In genomic region chr1:110235839-110236682, GRCh38 we compare ENCODE assay signal across 8 cellular contexts. TPM values are rescaled to one million over a fixed set of nuclear protein-coding genes. Genes with fewer than 3 reads are reported as not detected.
DNase-seq lines count a peak whose midpoint lies in the region; ATAC-seq and TF ChIP-seq lines count a peak whose summit lies in the region.

No MANE protein-coding gene starts in this region.

- 70 to 75% (median 72%) methylated on average over 11 of the region's 11 CpGs for WGBS in psoas muscle, 3 donors

- H3K27me3 ChIP-seq in psoas muscle (ENCODE audit: insufficient read depth in 3 of 3, low read length in 2 of 3), result no peaks in the 10 kb centered on the region

- H3K4me3 ChIP-seq in epithelial cell of proximal tubule (ENCODE audit: low read depth, low read length) (no peak overlapping the region), psoas muscle (no peak overlapping the region)

- DNase-seq in Right ventricle myocardium superior (no peak), Right ventricle myocardium inferior (ENCODE audit: missing footprints) (no peak), RPMI7951 (ENCODE audit: low read depth) (peak; percentile 87), epithelial cell of proximal tubule (ENCODE audit: low read depth) (peak; percentile 53), psoas muscle (no peak), mesenteric fat pad (ENCODE audit: low spot score) (no peak)
- peak; percentile 22 to 50 (median 40) for DNase-seq in stimulated activated CD4-positive, alpha-beta T cell treated with anti-CD3 and anti-CD28 coated beads, TNF-alpha, amount 100 ng/mL, for 24 hours (ENCODE audit: low read depth in 3 of 3)

- TF ChIP-seq CTCF in epithelial cell of proximal tubule (conservative IDR thresholded peaks at IDR 0.05; ENCODE audit: low read depth, low read length) (no peak), psoas muscle (IDR thresholded peaks at IDR 0.05) (no peak)

- H3K4me1 ChIP-seq in psoas muscle, result no peaks in the 10 kb centered on the region

- H3K9me3 ChIP-seq in psoas muscle, result no peaks in the 10 kb centered on the region

- peak; percentile 25 for ATAC-seq in Right ventricle myocardium superior (ENCODE audit: poor library complexity)
- no peak for ATAC-seq in Right ventricle myocardium inferior
- no peak for ATAC-seq in psoas muscle
- no peak for ATAC-seq in HG03565 (IDR thresholded peaks at IDR 0.05; ENCODE audit: unreplicated experiment)

- intact Hi-C loops in Right ventricle myocardium superior (cut with DNase I) (no loop called here), Right ventricle myocardium inferior (cut with DNase I) (no loop called here), psoas muscle (cut with DNase I) (no loop called here)

- H3K27ac ChIP-seq in psoas muscle, result no peak overlapping the region

- peaks cover 0 to 4% of the 10 kb centered on the region in 2 donors for H3K36me3 ChIP-seq in psoas muscle (ENCODE audit: insufficient read depth in 1 of 2, low read depth in 1 of 2)

RNA-seq across cellular contexts. Expression of gene KCNC4, which starts 25.9 kb away (rescaled TPM):
- 4.2 TPM for total RNA-seq in Right ventricle myocardium superior
- total RNA-seq in Right ventricle myocardium inferior, result 5.1 TPM
- total RNA-seq in RPMI7951 (2014; rRNA removed; shearing (Covaris generic)), result 0.84 and 2.0 TPM in 2 replicates
- 2.1 and 4.2 TPM in 2 replicates for total RNA-seq in epithelial cell of proximal tubule
- 10 to 100 TPM in 1 of 4 donors, 1 to 10 TPM in 3; 5.1 to 14.5 (median 5.9) TPM for total RNA-seq in psoas muscle
- 1 to 10 TPM; 2.4 to 9.2 (median 3.1) TPM for polyA plus RNA-seq in psoas muscle
- total RNA-seq in mesenteric fat pad, result 12.8 TPM

Comparison
In these comparisons a context has a peak if more than half of its experiments do, and no peak if none do; other contexts are left out.
1. DNase-seq: peak in RPMI7951 (single experiment), epithelial cell of proximal tubule (single experiment) and stimulated activated CD4-positive, alpha-beta T cell treated with anti-CD3 and anti-CD28 coated beads, TNF-alpha, amount 100 ng/mL, for 24 hours (3 of 3); none in Right ventricle myocardium superior (single experiment), Right ventricle myocardium inferior (single experiment), psoas muscle (0 of 2) and mesenteric fat pad (single experiment).